In the genomic region with DNA sequence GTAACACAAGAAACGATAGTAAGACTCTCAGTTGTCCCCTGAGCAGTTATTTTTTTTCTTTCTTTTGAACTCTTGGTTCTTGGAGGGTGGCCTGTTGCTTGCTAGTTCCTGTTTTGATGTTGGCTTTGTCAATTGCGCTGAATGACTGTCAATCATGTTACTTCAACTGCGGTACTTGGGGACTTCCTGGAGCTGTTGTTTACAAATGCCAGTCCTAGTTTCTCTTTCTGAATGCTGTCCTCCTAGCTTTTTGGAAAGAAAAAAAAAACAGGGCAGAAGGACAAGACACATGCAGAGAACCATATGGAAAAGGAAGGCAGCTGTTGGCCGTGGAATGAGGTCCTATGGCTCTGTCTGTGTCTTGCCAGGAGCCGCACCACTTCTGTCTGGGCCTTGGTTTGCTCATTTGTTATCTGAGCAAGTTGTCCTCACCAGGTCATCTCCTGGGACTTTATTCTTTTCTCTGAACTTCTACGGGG, we compare ENCODE assay signal across 8 cellular contexts. TPM values are rescaled to one million over a fixed set of nuclear protein-coding genes. Genes with fewer than 3 reads are reported as not detected.
DNase-seq lines count a peak whose midpoint lies in the region; ATAC-seq and TF ChIP-seq lines count a peak whose summit lies in the region.

No MANE protein-coding gene starts in this region.

- H3K4me1 ChIP-seq in neutrophil (ENCODE audit: control insufficient read depth in 1 of 2, insufficient read depth in 1 of 2, low read depth in 1 of 2, low read length in 1 of 2), result peaks cover 94 to 100% of the 10 kb centered on the region in 2 experiments

- peak; percentile 41 for ATAC-seq in GM19023 (IDR thresholded peaks at IDR 0.05; ENCODE audit: unreplicated experiment)
- peak; percentile 45 for ATAC-seq in HG03108 (IDR thresholded peaks at IDR 0.05; ENCODE audit: unreplicated experiment)

- intact Hi-C loops in dorsolateral prefrontal cortex (cut with DNase I), result no loop called here

- no peak for TF ChIP-seq CTCF in dorsolateral prefrontal cortex (IDR thresholded peaks at IDR 0.05 in 54 of 56, conservative IDR thresholded peaks at IDR 0.05 in 2 of 56; ENCODE audit: low read depth in 1 of 56, partially characterized antibody in 56 of 56)
- TF ChIP-seq CTCF in neutrophil (IDR thresholded peaks at IDR 0.05), result no peak

- H3K36me3 ChIP-seq in SK-N-MC (ENCODE audit: insufficient read depth, low read length) (no peaks in the 10 kb centered on the region), neutrophil (no peaks in the 10 kb centered on the region)

- H3K9me3 ChIP-seq in SK-N-MC (ENCODE audit: low read depth, low read length), result no peaks in the 10 kb centered on the region
- no peaks in the 10 kb centered on the region for H3K9me3 ChIP-seq in neutrophil

- H3K4me3 ChIP-seq in SK-N-MC (no peak overlapping the region), dorsolateral prefrontal cortex (peak overlapping the region in 5 of 59 donors; percentile 10 to 34 (median 28)), neutrophil (ENCODE audit: low read depth in 1 of 2, low read length in 1 of 2) (peak overlapping the region; percentile 46 to 48)

- H3K27ac ChIP-seq in SK-N-MC (peak overlapping the region; percentile 77; the same call in 1 of the 2 replicates), dorsolateral prefrontal cortex (peak overlapping the region in 50 of 59 donors; percentile 2 to 86 (median 66)), neutrophil (peak overlapping the region; percentile 99)

- H3K9ac ChIP-seq in SK-N-MC (ENCODE audit: insufficient read length), result no peak overlapping the region

- DNase-seq in AML-193 (lab: John Stamatoyannopoulos, UW) (peak; percentile 70 to 71), SK-N-MC (ENCODE audit: low read depth, low spot score) (no peak), dorsolateral prefrontal cortex (peak in 1 of 10 donors; percentile 54), HuH-7 (ENCODE audit: low spot score) (no peak), DMS79 (lab: John Stamatoyannopoulos, UW) (no peak)

- H3K27me3 ChIP-seq in dorsolateral prefrontal cortex, result no peaks in the 10 kb centered on the region
- H3K27me3 ChIP-seq in neutrophil, result no peaks in the 10 kb centered on the region

RNA-seq across cellular contexts. Expression of gene PDCD4, which starts 7.0 kb away (rescaled TPM):
- total RNA-seq in dorsolateral prefrontal cortex, result 100 to 1,000 TPM in 2 of 120 experiments, 10 to 100 TPM in 118; 45.2 to 105 (median 67.9) TPM

RNA-seq across cellular contexts. Expression of gene BBIP1, which starts 54.3 kb away (rescaled TPM):
- total RNA-seq in dorsolateral prefrontal cortex, result 10 to 100 TPM; 34.7 to 77.1 (median 51.3) TPM

RNA-seq across cellular contexts. Expression of gene SHOC2, which starts 54.7 kb away (rescaled TPM):
- total RNA-seq in dorsolateral prefrontal cortex, result 100 to 1,000 TPM in 16 of 120 experiments, 10 to 100 TPM in 104; 59.5 to 118 (median 88.7) TPM

Comparison
In these comparisons a context has a peak if more than half of its experiments do, and no peak if none do; other contexts are left out.
1. DNase-seq: peak in AML-193 (2 of 2); none in SK-N-MC (single experiment), HuH-7 (single experiment) and DMS79 (single experiment).
2. Peak in every context shown above with its lines, with median percentiles within 50 percentile points of each other: H3K27ac ChIP-seq.